13 cellular contexts compared by ENCODE assay signal in genomic region chr13:38697628-38698333, GRCh38. TPM values are rescaled to one million over a fixed set of nuclear protein-coding genes. Genes with fewer than 3 reads are reported as not detected.
DNase-seq lines count a peak whose midpoint lies in the region; ATAC-seq and TF ChIP-seq lines count a peak whose summit lies in the region.
"Had no signal": no experiment of that assay in that cellular context is flagged by ENCODE, and none has a peak within 500 bp of the region (broad histone marks: within the 10 kb centered on the region; RNA-seq: fewer than 3 reads in every experiment).

No MANE protein-coding gene starts in this region.

- ATAC-seq in esophagus mucosa = peak; percentile 29
- ATAC-seq in GM19351 (IDR thresholded peaks at IDR 0.05; ENCODE audit: unreplicated experiment) = no peak
- ATAC-seq: T-cell had no signal

- H4K12ac ChIP-seq in trophoblast cell (ENCODE audit: low read depth, low read length) = no peak overlapping the region

- H3K9me3 ChIP-seq in GM23248 (ENCODE audit: low read depth) (no peaks in the 10 kb centered on the region), trophoblast cell (ENCODE audit: insufficient read depth, low read depth, low read length) (no peaks in the 10 kb centered on the region)

- no peak overlapping the region for H2BK12ac ChIP-seq in trophoblast cell (ENCODE audit: low read length)

- no peak overlapping the region for H2AK5ac ChIP-seq in trophoblast cell (ENCODE audit: low read length)

- no peaks in the 10 kb centered on the region for H4K20me1 ChIP-seq in GM23248 (ENCODE audit: insufficient read depth)

- in situ Hi-C loops in GM23248 (cut with MboI) = no loop called here

- H3K4me3 Mint-ChIP-seq in progenitor cell of endocrine pancreas (ENCODE audit: low read depth) = no peak overlapping the region
- H3K4me3 Mint-ChIP-seq: naive B cell, T-cell had no signal

- no peak overlapping the region for H4K91ac ChIP-seq in trophoblast cell (ENCODE audit: low read depth, low read length)

- H3K36me3 ChIP-seq in GM23248 (ENCODE audit: low read depth) (no peaks in the 10 kb centered on the region), trophoblast cell (ENCODE audit: control insufficient read depth in 1 of 2, insufficient read depth in 2 of 2, low read length in 2 of 2) (peaks cover 0 to 5% of the 10 kb centered on the region in 2 experiments)

- no peaks in the 10 kb centered on the region for H3K79me2 ChIP-seq in GM23248 (ENCODE audit: insufficient read depth)
- H3K79me2 ChIP-seq in trophoblast cell (ENCODE audit: control insufficient read depth, insufficient read depth, low read length, poor library complexity) = peaks cover 4% of the 10 kb centered on the region

- H3K79me1 ChIP-seq in trophoblast cell (ENCODE audit: low read length) = no peaks in the 10 kb centered on the region

- H2BK5ac ChIP-seq in trophoblast cell (ENCODE audit: low read depth, low read length, poor library complexity) = no peak overlapping the region

- H2BK120ac ChIP-seq in trophoblast cell (ENCODE audit: insufficient read depth, low read length, poor library complexity) = no peak overlapping the region

- H3K4me2 ChIP-seq in GM23248 (ENCODE audit: unreplicated experiment) (no peak overlapping the region), trophoblast cell (ENCODE audit: low read length) (no peak overlapping the region)

- no peak overlapping the region for H3K4me3 ChIP-seq in GM23248
- H3K4me3 ChIP-seq in trophoblast cell (ENCODE audit: low read depth, low read length) = no peak overlapping the region

- peak; percentile 22 for TF ChIP-seq CTCF in progenitor cell of endocrine pancreas (IDR thresholded peaks at IDR 0.05; ENCODE audit: unreplicated experiment)

- H3K9me2 ChIP-seq in GM23248 (ENCODE audit: insufficient read depth) = no peaks in the 10 kb centered on the region

- no peaks in the 10 kb centered on the region for H3K4me1 ChIP-seq in GM23248 (ENCODE audit: insufficient read depth)
- H3K4me1 ChIP-seq in trophoblast cell (ENCODE audit: control insufficient read depth in 1 of 2, insufficient read depth in 2 of 2, low read length in 2 of 2) = peaks cover 0 to 8% of the 10 kb centered on the region in 2 experiments

- DNase-seq in GM23248 (peak; percentile 17), OCI-M1 (lab: John Stamatoyannopoulos, UW) (peak; percentile 23), progenitor cell of endocrine pancreas (ENCODE audit: low spot score, unreplicated experiment) (no peak), trophoblast cell (no peak), midbrain (lab: John Stamatoyannopoulos, UW) (no peak)
- DNase-seq: C1 segment of cervical spinal cord; effector memory CD4-positive, alpha-beta T cell; naive B cell; retina; stimulated activated CD4-positive, alpha-beta T cell treated with anti-CD3 and anti-CD28 coated beads, Interleukin-1b, Interleukin-23, amount 100 ng/mL, for 48 hours; T-cell had no signal

- H3K9ac ChIP-seq in GM23248 (no peak overlapping the region), trophoblast cell (ENCODE audit: low read length) (no peak overlapping the region)

- no peak overlapping the region for H4K8ac ChIP-seq in trophoblast cell (ENCODE audit: low read depth, low read length)

- H3K27ac ChIP-seq in GM23248 (no peak overlapping the region), trophoblast cell (ENCODE audit: low read depth, low read length) (no peak overlapping the region)

- H3K18ac ChIP-seq in trophoblast cell (ENCODE audit: low read length) = no peak overlapping the region

- no peaks in the 10 kb centered on the region for H3K9me3 Mint-ChIP-seq in progenitor cell of endocrine pancreas (ENCODE audit: low read depth)
- H3K9me3 Mint-ChIP-seq: T-cell had no signal

- 81 to 88% methylated on average over 2 of the region's 2 CpGs for WGBS in GM23248 (ENCODE audit: low coverage in 1 of 2, low lambda C conversion rate in 2 of 2, missing lambda C conversion rate in 2 of 2), 2 experiments
- no CpG with 5 or more reads among the region's 2 CpGs for whole genome bisulfite sequencing in trophoblast cell (ENCODE audit: extremely low coverage, insufficient coverage, insufficient read length)

- H3K4ac ChIP-seq in trophoblast cell (ENCODE audit: low read depth, low read length) = no peak overlapping the region

- peaks cover 29% of the 10 kb centered on the region for H3K4me1 Mint-ChIP-seq in progenitor cell of endocrine pancreas (ENCODE audit: low read depth)
- H3K4me1 Mint-ChIP-seq: naive B cell, T-cell had no signal

- no peak overlapping the region for H2AFZ ChIP-seq in GM23248
- no peak overlapping the region for H2AFZ ChIP-seq in trophoblast cell (ENCODE audit: insufficient read depth, low read length, poor library complexity)

- H3K27me3 ChIP-seq in GM23248 (replicated peaks; ENCODE audit: insufficient read depth) = peaks cover 10% of the 10 kb centered on the region
- no peaks in the 10 kb centered on the region for H3K27me3 ChIP-seq in trophoblast cell (ENCODE audit: insufficient read depth, low read length)

- no peak overlapping the region for H3K14ac ChIP-seq in trophoblast cell (ENCODE audit: low read length)

- no peaks in the 10 kb centered on the region for H3K27me3 Mint-ChIP-seq in progenitor cell of endocrine pancreas
- H3K27me3 Mint-ChIP-seq: naive B cell, T-cell had no signal

- H3K27ac Mint-ChIP-seq in progenitor cell of endocrine pancreas = no peak overlapping the region
- H3K27ac Mint-ChIP-seq: naive B cell, T-cell had no signal

- no peaks in the 10 kb centered on the region for H3F3A ChIP-seq in GM23248 (ENCODE audit: insufficient read depth)

- no peak overlapping the region for H3K23ac ChIP-seq in trophoblast cell (ENCODE audit: low read length)

- peaks cover 27% of the 10 kb centered on the region for H3K36me3 Mint-ChIP-seq in progenitor cell of endocrine pancreas (ENCODE audit: insufficient read depth)
- H3K36me3 Mint-ChIP-seq: naive B cell, T-cell had no signal

RNA-seq across cellular contexts. Expression of gene FREM2, which starts 10.9 kb away (rescaled TPM):
- not detected in 2 replicates for total RNA-seq in GM23248 (2014; rRNA removed; shearing (Covaris generic))
- not detected in 2 replicates for polyA plus RNA-seq in GM23248 (2016; fragmentation: Nextera tagmentation; extraction: Ambion mirVana)
- total RNA-seq in esophagus mucosa = 0.40 TPM
- total RNA-seq in progenitor cell of endocrine pancreas = 75.3 and 92.8 TPM in 2 replicates
- polyA plus RNA-seq in trophoblast cell (2013) = 46.6 and 47.8 TPM in 2 replicates

Comparison
In these comparisons a context has a peak if more than half of its experiments do, and no peak if none do; other contexts are left out.
1. DNase-seq: peak in GM23248 (single experiment) and OCI-M1 (single experiment); none in progenitor cell of endocrine pancreas (single experiment), trophoblast cell (0 of 2) and midbrain (single experiment).
2. RNA of gene FREM2, which starts 10.9 kb away (total RNA-seq): 75.3 to 92.8 TPM in progenitor cell of endocrine pancreas; 0.40 TPM in esophagus mucosa (single experiment) and not detected in GM23248; every median in the first group is over 10 times any median in the second.